ENCODE assay signal across 8 cellular contexts in the genomic region with DNA sequence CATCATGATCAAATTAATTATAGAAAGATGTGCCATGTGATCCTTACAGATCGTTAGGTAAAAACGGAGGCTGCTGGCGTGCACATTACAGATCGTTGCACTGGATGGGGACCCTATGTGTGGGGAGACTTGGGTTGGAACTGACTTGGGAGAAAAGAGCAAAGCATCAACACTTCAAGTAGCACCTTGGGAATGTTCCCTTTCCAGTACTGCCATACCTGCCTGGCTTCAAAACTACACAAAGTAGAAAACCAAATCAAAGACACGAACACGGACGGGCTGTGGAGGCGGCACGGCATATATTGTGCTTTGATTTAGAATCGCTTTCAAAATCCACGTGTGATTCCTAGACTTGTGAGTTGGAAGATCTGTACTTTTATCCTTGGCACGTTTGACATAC. TPM values are rescaled to one million over a fixed set of nuclear protein-coding genes. Genes with fewer than 3 reads are reported as not detected.
DNase-seq lines count a peak whose midpoint lies in the region; ATAC-seq, FAIRE-seq and TF ChIP-seq lines count a peak whose summit lies in the region.

No MANE protein-coding gene starts in this region.

- H3K27ac ChIP-seq in fibroblast of lung (ENCODE audit: insufficient read depth, low read length) (peak overlapping the region; percentile 80), gastrocnemius medialis (peak overlapping the region; percentile 87 to 93 (median 88))

- H3K27me3 ChIP-seq in fibroblast of lung (ENCODE audit: control insufficient read depth, insufficient read depth, low read length) = no peaks in the 10 kb centered on the region
- no peaks in the 10 kb centered on the region for H3K27me3 ChIP-seq in gastrocnemius medialis

- TF ChIP-seq CTCF in fibroblast of lung (conservative IDR thresholded peaks at IDR 0.05 in 1 of 2, IDR thresholded peaks at IDR 0.05 in 1 of 2; ENCODE audit: low read depth in 1 of 2, low read length in 2 of 2) = no peak
- TF ChIP-seq CTCF in gastrocnemius medialis (IDR thresholded peaks at IDR 0.05 in 4 of 5, conservative IDR thresholded peaks at IDR 0.05 in 1 of 5) = no peak

- no peaks in the 10 kb centered on the region for H4K20me1 ChIP-seq in fibroblast of lung (ENCODE audit: control insufficient read depth, extremely low read depth, insufficient read depth, low read length)

- intact Hi-C loops in gastrocnemius medialis (cut with DNase I; ENCODE audit: low total_unique reads) = loop anchor here (5.0 kb wide), 3 partner anchors 43 to 147 kb away; partner anchors contain the start of genes FUNDC2 and VBP1

- peak; percentile 41 for FAIRE-seq in GM18507 (lab: Jason Lieb, UNC)

- peak overlapping the region; percentile 13 for H3K4me2 ChIP-seq in fibroblast of lung (ENCODE audit: extremely low read depth, insufficient read depth, low read length)

- peaks cover 19% of the 10 kb centered on the region for H3K79me2 ChIP-seq in fibroblast of lung (ENCODE audit: control insufficient read depth, insufficient read depth, low read length)

- TF ChIP-seq POLR2A in gastrocnemius medialis (IDR thresholded peaks at IDR 0.05) = no peak

- no peak for ATAC-seq in gastrocnemius medialis
- ATAC-seq in GM18861 (IDR thresholded peaks at IDR 0.05; ENCODE audit: unreplicated experiment) = no peak

- H3K9me3 ChIP-seq in fibroblast of lung (ENCODE audit: control insufficient read depth, insufficient read depth, low read depth, low read length) (no peaks in the 10 kb centered on the region), gastrocnemius medialis (no peaks in the 10 kb centered on the region)

- H3K4me1 ChIP-seq in fibroblast of lung (ENCODE audit: control insufficient read depth, extremely low read depth, insufficient read depth, low read length) (peaks cover 8% of the 10 kb centered on the region), gastrocnemius medialis (peaks cover 5 to 19% of the 10 kb centered on the region in 2 donors)

- DNase-seq in GM18507 (ENCODE audit: extremely low spot score, insufficient read length, low read depth) (no peak), RKO (ENCODE audit: low spot score) (peak; percentile 19), fibroblast of lung (ENCODE audit: low read depth in 2 of 2) (no peak), gastrocnemius medialis (no peak), AG08396 (ENCODE audit: low spot score) (no peak), cerebellar cortex (ENCODE audit: low spot score) (no peak), iPS-NIHi7 (ENCODE audit: extremely low spot score) (no peak)

- in situ Hi-C loops in gastrocnemius medialis (cut with MboI; ENCODE audit: low sequenced_read_pairs in 4 of 4) = no loop called here

- peak overlapping the region; percentile 60 to 87 (median 66) for H3K4me3 ChIP-seq in fibroblast of lung (replicated peaks in 1 of 4; ENCODE audit: control extremely low read depth in 1 of 4, insufficient read depth in 1 of 4, low read depth in 3 of 4, low read length in 4 of 4)
- peak overlapping the region; percentile 58 to 79 (median 74) for H3K4me3 ChIP-seq in gastrocnemius medialis

- H2AFZ ChIP-seq in fibroblast of lung (ENCODE audit: low read length) = no peak overlapping the region

- no peak overlapping the region for H3K9ac ChIP-seq in fibroblast of lung (ENCODE audit: insufficient read depth, low read length)

- H3K36me3 ChIP-seq in fibroblast of lung (ENCODE audit: control insufficient read depth, insufficient read depth, low read length) (peaks cover 4% of the 10 kb centered on the region), gastrocnemius medialis (no peaks in the 10 kb centered on the region)

RNA-seq across cellular contexts. Expression of gene CMC4, which starts 0.9 kb away (rescaled TPM):
- total RNA-seq in fibroblast of lung (9.6 and 10.3 TPM in 2 replicates), gastrocnemius medialis (10 to 100 TPM; 13.0 to 32.1 (median 26.3) TPM)
- 8.1 and 8.4 TPM in 2 replicates for polyA plus RNA-seq in fibroblast of lung
- 6.6 and 8.0 TPM in 2 replicates for polyA plus RNA-seq in fibroblast of lung (2012)
- 1.0 and 3.0 TPM in 2 replicates for polyA minus RNA-seq in fibroblast of lung (ENCODE audit: low replicate concordance)

RNA-seq across cellular contexts. Expression of gene MTCP1, which starts 0.9 kb away (rescaled TPM):
- total RNA-seq in fibroblast of lung = 14.6 and 16.0 TPM in 2 replicates
- 9.3 and 10.6 TPM in 2 replicates for polyA plus RNA-seq in fibroblast of lung
- polyA plus RNA-seq in fibroblast of lung (2012) = 15.6 and 17.6 TPM in 2 replicates
- 2.9 TPM in 1 of 2 replicates, not detected in the other for polyA minus RNA-seq in fibroblast of lung (ENCODE audit: low replicate concordance)
- total RNA-seq in gastrocnemius medialis = 1 to 10 TPM in 1 of 4 donors, under 1 TPM in 2, not detected in 1; 0.31 to 2.2 (median 0.93) TPM

RNA-seq across cellular contexts. Expression of gene BRCC3, which starts 1.3 kb away (rescaled TPM):
- total RNA-seq in fibroblast of lung = 9.5 and 12.1 TPM in 2 replicates
- polyA plus RNA-seq in fibroblast of lung = 22.0 and 29.8 TPM in 2 replicates
- 17.0 and 20.4 TPM in 2 replicates for polyA plus RNA-seq in fibroblast of lung (2012)
- 8.0 and 14.1 TPM in 2 replicates for polyA minus RNA-seq in fibroblast of lung (ENCODE audit: low replicate concordance)
- total RNA-seq in gastrocnemius medialis = 10 to 100 TPM in 2 of 4 donors, 1 to 10 TPM in 2; 8.8 to 15.9 (median 10.6) TPM

RNA-seq across cellular contexts. Expression of gene FUNDC2, which starts 43.4 kb away (rescaled TPM):
- total RNA-seq in fibroblast of lung (18.3 and 21.3 TPM in 2 replicates), gastrocnemius medialis (100 to 1,000 TPM; 141 to 267 (median 183) TPM)
- polyA plus RNA-seq in fibroblast of lung = 92.4 and 97.1 TPM in 2 replicates
- 71.7 and 79.4 TPM in 2 replicates for polyA plus RNA-seq in fibroblast of lung (2012)
- 46.6 and 52.8 TPM in 2 replicates for polyA minus RNA-seq in fibroblast of lung (ENCODE audit: low replicate concordance)

RNA-seq across cellular contexts. Expression of gene F8, which starts 47.5 kb away (rescaled TPM):
- total RNA-seq in fibroblast of lung = 5.4 and 7.9 TPM in 2 replicates
- polyA plus RNA-seq in fibroblast of lung = 3.2 and 4.5 TPM in 2 replicates
- 2.5 and 2.7 TPM in 2 replicates for polyA plus RNA-seq in fibroblast of lung (2012)
- 0.19 TPM in 1 of 2 replicates, not detected in the other for polyA minus RNA-seq in fibroblast of lung (ENCODE audit: low replicate concordance)
- 10 to 100 TPM; 23.3 to 33.7 (median 28.2) TPM for total RNA-seq in gastrocnemius medialis
